Comparison of ENCODE assay signal across 1 cellular context in genomic region chr3:172138792-172139507, GRCh38.
TF ChIP-seq lines count a peak whose summit lies in the region.

No MANE protein-coding gene starts in this region.

TF ChIP-seq in HepG2, 621 proteins besides CTCF, POLR2A, EP300 and RAD21 (continued from another document and continues in another):
- TF ChIP-seq GRHL1 (CRISPR knock-in tag; conservative IDR thresholded peaks at IDR 0.05): no peak
- no peak for TF ChIP-seq HNRNPLL (IDR thresholded peaks at IDR 0.05; ENCODE audit: low read depth, low read length, poor library complexity, severe bottlenecking)
- TF ChIP-seq ZNF431 (CRISPR knock-in tag; IDR thresholded peaks at IDR 0.05; ENCODE audit: borderline replicate concordance, low read depth): no peak
- no peak for TF ChIP-seq ASH2L (IDR thresholded peaks at IDR 0.05; ENCODE audit: insufficient read length, low read depth, low read length)
- no peak for TF ChIP-seq HMGXB4 (CRISPR knock-in tag; IDR thresholded peaks at IDR 0.05; ENCODE audit: borderline replicate concordance in 1 of 2, low read depth in 1 of 2)
- no peak for TF ChIP-seq ZNF646 (CRISPR knock-in tag; IDR thresholded peaks at IDR 0.05)
- TF ChIP-seq ZNF281 (CRISPR knock-in tag; IDR thresholded peaks at IDR 0.05; ENCODE audit: borderline replicate concordance): peak; percentile 97
- no peak for TF ChIP-seq RCOR2 (CRISPR knock-in tag; IDR thresholded peaks at IDR 0.05)
- TF ChIP-seq SETDB1 (CRISPR knock-in tag; IDR thresholded peaks at IDR 0.05; ENCODE audit: borderline replicate concordance): no peak
- TF ChIP-seq ZBTB14 (CRISPR knock-in tag; IDR thresholded peaks at IDR 0.05): no peak
- TF ChIP-seq ZNF740 (CRISPR knock-in tag; IDR thresholded peaks at IDR 0.05): no peak
- TF ChIP-seq ZNF629 (CRISPR knock-in tag; conservative IDR thresholded peaks at IDR 0.05): no peak
- TF ChIP-seq JUNB (CRISPR knock-in tag; IDR thresholded peaks at IDR 0.05; ENCODE audit: borderline replicate concordance): peak; percentile 30; the same call in 1 of the 2 replicates
- no peak for TF ChIP-seq ZSCAN9 (CRISPR knock-in tag; IDR thresholded peaks at IDR 0.05; ENCODE audit: borderline replicate concordance)
- TF ChIP-seq TEAD3 (CRISPR knock-in tag; optimal IDR thresholded peaks at IDR 0.05; ENCODE audit: borderline replicate concordance): no peak
- no peak for TF ChIP-seq ZBTB46 (CRISPR knock-in tag; IDR thresholded peaks at IDR 0.05; ENCODE audit: borderline replicate concordance)
- TF ChIP-seq THAP11 (CRISPR knock-in tag; IDR thresholded peaks at IDR 0.05): no peak
- TF ChIP-seq MEF2D (CRISPR knock-in tag; IDR thresholded peaks at IDR 0.05): peak; percentile 30; the same call in 1 of the 2 replicates
- no peak for TF ChIP-seq SOX6 (IDR thresholded peaks at IDR 0.05)
- peak; percentile 58 for TF ChIP-seq SOX6 (CRISPR knock-in tag; IDR thresholded peaks at IDR 0.05)
- TF ChIP-seq ZNF496 (CRISPR knock-in tag; IDR thresholded peaks at IDR 0.05; ENCODE audit: insufficient replicate concordance): no peak
- TF ChIP-seq FOSL2 (CRISPR knock-in tag; IDR thresholded peaks at IDR 0.05): peak; percentile 92
- TF ChIP-seq ZNF264 (CRISPR knock-in tag; IDR thresholded peaks at IDR 0.05): no peak
- no peak for TF ChIP-seq MIXL1 (CRISPR knock-in tag; IDR thresholded peaks at IDR 0.05)
- no peak for TF ChIP-seq RERE (CRISPR knock-in tag; IDR thresholded peaks at IDR 0.05; ENCODE audit: low read depth)
- TF ChIP-seq IRF9 (CRISPR knock-in tag; IDR thresholded peaks at IDR 0.05; ENCODE audit: borderline replicate concordance): no peak
- TF ChIP-seq ATF3 (CRISPR knock-in tag; IDR thresholded peaks at IDR 0.05): peak; percentile 73; the same call in 1 of the 2 replicates
- no peak for TF ChIP-seq SNAI1 (CRISPR knock-in tag; IDR thresholded peaks at IDR 0.05; ENCODE audit: borderline replicate concordance)
- no peak for TF ChIP-seq HNRNPK (IDR thresholded peaks at IDR 0.05; ENCODE audit: low read depth, low read length, poor library complexity, severe bottlenecking)
- peak; percentile 99 for TF ChIP-seq RBM22 (optimal IDR thresholded peaks at IDR 0.05; ENCODE audit: low read length)
- TF ChIP-seq ZNF570 (CRISPR knock-in tag; IDR thresholded peaks at IDR 0.05; ENCODE audit: borderline replicate concordance): no peak
- 0 out of 2 replicates have a peak, but pooled peaks have one; percentile 29 for TF ChIP-seq CREM (IDR thresholded peaks at IDR 0.05)
- no peak for TF ChIP-seq CREM (CRISPR knock-in tag; IDR thresholded peaks at IDR 0.05)
